13 cellular contexts compared by ENCODE assay signal in genomic region chr5:128436825-128437224, GRCh38.
DNase-seq lines count a peak whose midpoint lies in the region; ATAC-seq and TF ChIP-seq lines count a peak whose summit lies in the region.
"Had no signal": no experiment of that assay in that cellular context is flagged by ENCODE, and none has a peak within 500 bp of the region (broad histone marks: within the 10 kb centered on the region; RNA-seq: fewer than 3 reads in every experiment).

No MANE protein-coding gene starts in this region.

- no peaks in the 10 kb centered on the region for H3K27me3 Mint-ChIP-seq in stimulated activated memory B cell treated with anti-CD40 and anti-IgM and Interleukin-4, amounts not matched to agents 10 μg/mL and 1 μg/mL and 100 μg/mL, for 72 hours

- DNase-seq in DMS53 treated with DMSO at 0.1 percent for 48 hours (lab: John Stamatoyannopoulos, UW; ENCODE audit: unreplicated experiment) (peak; percentile 3), LHCN-M2 (ENCODE audit: low read depth) (peak; percentile 90), choroid plexus epithelial cell (ENCODE audit: low read depth) (peak; percentile 93), NCI-H1930 (lab: John Stamatoyannopoulos, UW) (no peak)
- DNase-seq: activated CD8-positive, alpha-beta T cell treated with anti-CD3 and anti-CD28 coated beads, Interleukin-2, amount 10 ng/mL, durations not matched to agents 7 days and 5 days; foreskin melanocyte; midbrain; NCI-H748 treated with DMSO at 0.1 percent for 48 hours had no signal

- H3K36me3 ChIP-seq in mesodermal cell (ENCODE audit: control insufficient read depth, insufficient read depth, low read length): peaks cover 17% of the 10 kb centered on the region
- H3K36me3 ChIP-seq: right atrium auricular region had no signal

- H3K4me1 ChIP-seq in mesodermal cell (ENCODE audit: control insufficient read depth, insufficient read depth, low read length, poor library complexity, severe bottlenecking): peaks cover 2% of the 10 kb centered on the region
- H3K4me1 ChIP-seq: right atrium auricular region had no signal

- no peak overlapping the region for H3K4me3 ChIP-seq in choroid plexus epithelial cell (ENCODE audit: low read depth, low read length)
- H3K4me3 ChIP-seq in mesodermal cell (ENCODE audit: extremely low read depth, insufficient read depth, low read length, poor library complexity, severe bottlenecking): no peak overlapping the region
- H3K4me3 ChIP-seq: right atrium auricular region had no signal

- H3K9me3 Mint-ChIP-seq in stimulated activated memory B cell treated with anti-CD40 and anti-IgM and Interleukin-4, amounts not matched to agents 10 μg/mL and 1 μg/mL and 100 μg/mL, for 72 hours: no peaks in the 10 kb centered on the region

- ATAC-seq in HG02981 (IDR thresholded peaks at IDR 0.05; ENCODE audit: unreplicated experiment): no peak
- ATAC-seq in stimulated activated memory B cell treated with anti-CD40 and anti-IgM and Interleukin-4, amounts not matched to agents 10 μg/mL and 1 μg/mL and 100 μg/mL, for 72 hours: no peak
- no peak for ATAC-seq in GM18867 (IDR thresholded peaks at IDR 0.05; ENCODE audit: unreplicated experiment)
- ATAC-seq: activated CD8-positive, alpha-beta T cell treated with anti-CD3 and anti-CD28 coated beads, Interleukin-2, amount 10 ng/mL, durations not matched to agents 7 days and 5 days had no signal

- H3K4me1 Mint-ChIP-seq in stimulated activated memory B cell treated with anti-CD40 and anti-IgM and Interleukin-4, amounts not matched to agents 10 μg/mL and 1 μg/mL and 100 μg/mL, for 72 hours: no peaks in the 10 kb centered on the region

- H3K36me3 Mint-ChIP-seq in stimulated activated memory B cell treated with anti-CD40 and anti-IgM and Interleukin-4, amounts not matched to agents 10 μg/mL and 1 μg/mL and 100 μg/mL, for 72 hours: no peaks in the 10 kb centered on the region

- no peak overlapping the region for H3K4me3 Mint-ChIP-seq in stimulated activated memory B cell treated with anti-CD40 and anti-IgM and Interleukin-4, amounts not matched to agents 10 μg/mL and 1 μg/mL and 100 μg/mL, for 72 hours
- H3K4me3 Mint-ChIP-seq: activated CD8-positive, alpha-beta T cell treated with anti-CD3 and anti-CD28 coated beads, Interleukin-2, amount 10 ng/mL, durations not matched to agents 7 days and 5 days had no signal

- TF ChIP-seq CTCF in choroid plexus epithelial cell (conservative IDR thresholded peaks at IDR 0.05; ENCODE audit: low read depth, low read length): no peak

- H3K27ac Mint-ChIP-seq in stimulated activated memory B cell treated with anti-CD40 and anti-IgM and Interleukin-4, amounts not matched to agents 10 μg/mL and 1 μg/mL and 100 μg/mL, for 72 hours: no peak overlapping the region
- H3K27ac Mint-ChIP-seq: activated CD8-positive, alpha-beta T cell treated with anti-CD3 and anti-CD28 coated beads, Interleukin-2, amount 10 ng/mL, durations not matched to agents 7 days and 5 days had no signal

- H3K27ac ChIP-seq in mesodermal cell (ENCODE audit: low read depth, low read length, severe bottlenecking): peak overlapping the region; percentile 80
- H3K27ac ChIP-seq: right atrium auricular region had no signal

- 59 to 90% methylated on average over 2 of the region's 3 CpGs for WGBS in mesodermal cell (ENCODE audit: insufficient coverage in 2 of 2), 2 experiments

- no peaks in the 10 kb centered on the region for H3K9me3 ChIP-seq in mesodermal cell (ENCODE audit: control insufficient read depth, low read length)
- H3K9me3 ChIP-seq: right atrium auricular region had no signal

Comparison
In these comparisons a context has a peak if more than half of its experiments do, and no peak if none do; other contexts are left out.
1. DNase-seq: peak in DMS53 treated with DMSO at 0.1 percent for 48 hours (single experiment), LHCN-M2 (single experiment) and choroid plexus epithelial cell (single experiment); none in NCI-H1930 (0 of 2).